15 cellular contexts compared by ENCODE assay signal in genomic region chr18:36403896-36404824, GRCh38.
A peak's percentile ranks its signal among the peaks of the same experiment; 100 is the strongest.
DNase-seq lines count a peak whose midpoint lies in the region; ATAC-seq, FAIRE-seq and TF ChIP-seq lines count a peak whose summit lies in the region.
"Had no signal": no experiment of that assay in that cellular context is flagged by ENCODE, and none has a peak within 500 bp of the region (broad histone marks: within the 10 kb centered on the region; RNA-seq: fewer than 3 reads in every experiment).

No MANE protein-coding gene starts in this region.

- 35% methylated on average over 6 of the region's 6 CpGs for WGBS in HepG2 (ENCODE audit: low lambda C conversion rate)

- FAIRE-seq in HepG2 (lab: Jason Lieb, UNC), result no peak

- no peak for ATAC-seq in PC-3
- no peak for ATAC-seq in HepG2

- no peaks in the 10 kb centered on the region for H3K9me2 ChIP-seq in PC-3 (replicated peaks; ENCODE audit: low read length)

- H3K4me3 ChIP-seq in HEK293 (ENCODE audit: low read depth, low read length) (no peak overlapping the region), PC-3 (ENCODE audit: low read length) (no peak overlapping the region), cardiac muscle cell (no peak overlapping the region), HepG2 (replicated peaks in 1 of 3; ENCODE audit: insufficient read depth in 1 of 3, low read depth in 2 of 3, low read length in 3 of 3) (no peak overlapping the region)

- no peak overlapping the region for H3K4me2 ChIP-seq in PC-3 (ENCODE audit: low read length)
- H3K4me2 ChIP-seq in HepG2 (ENCODE audit: low read depth, low read length), result no peak overlapping the region
- H3K4me2 ChIP-seq: KMS-11 had no signal

- H3K27ac ChIP-seq in HEK293 (ENCODE audit: extremely low read depth, low read depth, low read length), result no peak overlapping the region
- H3K27ac ChIP-seq in PC-3 (ENCODE audit: low read length), result no peak overlapping the region
- peak overlapping the region; percentile 21 for H3K27ac ChIP-seq in cardiac muscle cell
- H3K27ac ChIP-seq in HepG2 (ENCODE audit: extremely low read length, insufficient read depth, low read length), result no peak overlapping the region
- H3K27ac ChIP-seq: KMS-11 had no signal

- TF ChIP-seq EP300 in HepG2 (IDR thresholded peaks at IDR 0.05; ENCODE audit: low read depth in 2 of 2, low read length in 2 of 2) (no peak), HepG2 (CRISPR knock-in tag; IDR thresholded peaks at IDR 0.05; ENCODE audit: borderline replicate concordance) (no peak)

- H3K79me2 ChIP-seq in PC-3 (ENCODE audit: low read length), result no peaks in the 10 kb centered on the region
- H3K79me2 ChIP-seq in HepG2 (ENCODE audit: insufficient read depth, low read length), result no peaks in the 10 kb centered on the region

- H3K27ac Mint-ChIP-seq in nephron progenitor cell, result peak overlapping the region; percentile 86
- H3K27ac Mint-ChIP-seq: CD4-positive, alpha-beta memory T cell; H9 had no signal

- TF ChIP-seq CTCF in HEK293 (tag by site-specific recombination; IDR thresholded peaks at IDR 0.05) (no peak), PC-3 (conservative IDR thresholded peaks at IDR 0.05; ENCODE audit: low read depth, low read length) (no peak), cardiac muscle cell (IDR thresholded peaks at IDR 0.05; ENCODE audit: low read depth, low read length) (no peak), nephron progenitor cell (IDR thresholded peaks at IDR 0.05) (no peak), HepG2 (CRISPR knock-in tag; IDR thresholded peaks at IDR 0.05) (no peak)

- CTCF ChIA-PET in HEK293 (lab: Yijun Ruan, JAX), result interaction anchor here (0.6 to 1.2 kb wide), 3 partner anchors 9 to 103 kb away, joined by 3 to 4 read pairs (median 3); no protein-coding TSS in a partner anchor
- CTCF ChIA-PET in PC-3 (lab: Charles Lee), result no interaction called here
- CTCF ChIA-PET in HepG2 (lab: Yijun Ruan, JAX; ENCODE audit: low intra/inter-chr PET ratio, low total read pairs), result no interaction called here

- intact Hi-C loops in PC-3 (cut with micrococcal nuclease) (no loop called here), HepG2 (cut with micrococcal nuclease; ENCODE audit: unreplicated experiment) (no loop called here)

- peaks cover 20% of the 10 kb centered on the region for H3K4me1 Mint-ChIP-seq in nephron progenitor cell
- H3K4me1 Mint-ChIP-seq: CD4-positive, alpha-beta memory T cell had no signal

- H4K20me1 ChIP-seq in PC-3 (ENCODE audit: low read length) (no peaks in the 10 kb centered on the region), HepG2 (ENCODE audit: insufficient read depth, low read length) (no peaks in the 10 kb centered on the region)

- POLR2A ChIA-PET in HEK293 (lab: Yijun Ruan, JAX), result no interaction called here
- POLR2A ChIA-PET in PC-3 (lab: Charles Lee; ENCODE audit: unreplicated experiment), result no interaction called here
- POLR2A ChIA-PET in HepG2 (lab: Yijun Ruan, JAX), result no interaction called here

- H3K27me3 ChIP-seq in PC-3 (ENCODE audit: low read length) (no peaks in the 10 kb centered on the region), cardiac muscle cell (no peaks in the 10 kb centered on the region), HepG2 (ENCODE audit: control insufficient read depth in 1 of 2, insufficient read depth in 2 of 2, low read length in 2 of 2) (peaks cover 2 to 5% of the 10 kb centered on the region in 2 experiments; a peak in 2 of 5 replicates)
- H3K27me3 ChIP-seq: BE2C had no signal

- H3K9me3 ChIP-seq in HEK293 (ENCODE audit: control insufficient read depth, insufficient read depth, low read depth, low read length), result no peaks in the 10 kb centered on the region
- no peaks in the 10 kb centered on the region for H3K9me3 ChIP-seq in PC-3 (ENCODE audit: low read length)
- no peaks in the 10 kb centered on the region for H3K9me3 ChIP-seq in cardiac muscle cell (ENCODE audit: low read depth)
- no peaks in the 10 kb centered on the region for H3K9me3 ChIP-seq in HepG2 (ENCODE audit: low read length)
- H3K9me3 ChIP-seq: BE2C had no signal

- no peaks in the 10 kb centered on the region for H3K27me3 Mint-ChIP-seq in nephron progenitor cell (ENCODE audit: low read depth, poor library complexity)

- in situ Hi-C loops in HepG2 (cut with HindIII; ENCODE audit: extremely low pct_ligation_motif_present, low pct_unique_long_range_greater_than_20kb), result no loop called here

- DNase-seq in PC-3 (peak; percentile 3), cardiac muscle cell (ENCODE audit: low read depth in 1 of 2, low spot score in 1 of 2) (no peak), nephron progenitor cell (no peak), DMS79 treated with DMSO at 0.1 percent for 48 hours (lab: John Stamatoyannopoulos, UW) (no peak), HepG2 (ENCODE audit: low spot score) (no peak)
- DNase-seq in activated CD4-positive, CD25-positive, alpha-beta regulatory T cell (lab: John Stamatoyannopoulos, UW), result no peak
- DNase-seq: BE2C; CD4-positive, alpha-beta memory T cell; H9; MM.1S; NCI-H1105 treated with DMSO at 0.1 percent for 48 hours; NCI-H187; SHP77 had no signal

- no TSS peak for BruUV-seq in PC-3 (replicated peaks; lab: Mats Ljungman, UMichigan)
- no TSS peak for BruUV-seq in HepG2 (replicated peaks; lab: Mats Ljungman, UMichigan)

- H3K36me3 ChIP-seq in HEK293 (ENCODE audit: control insufficient read depth in 2 of 2, insufficient read depth in 1 of 2, low read length in 2 of 2), result no peaks in the 10 kb centered on the region
- H3K36me3 ChIP-seq in PC-3 (ENCODE audit: low read depth, low read length), result no peaks in the 10 kb centered on the region
- no peaks in the 10 kb centered on the region for H3K36me3 ChIP-seq in cardiac muscle cell
- H3K36me3 ChIP-seq in HepG2 (replicated peaks in 1 of 2; ENCODE audit: control insufficient read depth in 1 of 2, insufficient read depth in 2 of 2, low read length in 2 of 2), result no peaks in the 10 kb centered on the region
- H3K36me3 ChIP-seq: BE2C had no signal

- no peaks in the 10 kb centered on the region for H3K36me3 Mint-ChIP-seq in nephron progenitor cell (ENCODE audit: low read depth)
- H3K36me3 Mint-ChIP-seq: CD4-positive, alpha-beta memory T cell had no signal

- no peak for TF ChIP-seq RAD21 in HepG2 (CRISPR knock-in tag; IDR thresholded peaks at IDR 0.05)

- H3F3A ChIP-seq in PC-3 (ENCODE audit: low read length, unreplicated experiment), result no peaks in the 10 kb centered on the region

- no peak overlapping the region for H2AFZ ChIP-seq in PC-3 (ENCODE audit: low read length)
- H2AFZ ChIP-seq in HepG2 (ENCODE audit: low read length), result no peak overlapping the region

- no peaks in the 10 kb centered on the region for H3K9me3 Mint-ChIP-seq in nephron progenitor cell
- H3K9me3 Mint-ChIP-seq: H9 had no signal

- no peak for TF ChIP-seq POLR2A in HepG2 (IDR thresholded peaks at IDR 0.05; ENCODE audit: insufficient read depth in 1 of 2, low read depth in 2 of 2, low read length in 2 of 2)

- no peak overlapping the region for H3K4me3 Mint-ChIP-seq in nephron progenitor cell
- H3K4me3 Mint-ChIP-seq: CD4-positive, alpha-beta memory T cell; H9 had no signal

- H3K9ac ChIP-seq in PC-3 (ENCODE audit: low read length) (no peak overlapping the region), HepG2 (ENCODE audit: insufficient read depth, low read depth, low read length) (no peak overlapping the region)
- H3K9ac ChIP-seq: KMS-11 had no signal

- no peaks in the 10 kb centered on the region for H3K4me1 ChIP-seq in HEK293 (ENCODE audit: control insufficient read depth, insufficient read depth, low read length)
- no peaks in the 10 kb centered on the region for H3K4me1 ChIP-seq in PC-3 (ENCODE audit: insufficient read depth, low read length)
- H3K4me1 ChIP-seq in cardiac muscle cell (ENCODE audit: low read depth), result peaks cover 40% of the 10 kb centered on the region
- H3K4me1 ChIP-seq in HepG2 (ENCODE audit: insufficient read depth, low read length), result no peaks in the 10 kb centered on the region
- H3K4me1 ChIP-seq: BE2C had no signal

TF ChIP-seq in HEK293, 187 proteins besides CTCF, POLR2A, EP300 and RAD21 (continues in another document):
- TF ChIP-seq ZNF280C (tag by site-specific recombination; IDR thresholded peaks at IDR 0.05), result no peak

TF ChIP-seq in HepG2, 621 proteins besides CTCF, POLR2A, EP300 and RAD21:
- TF ChIP-seq ZGPAT (CRISPR knock-in tag; IDR thresholded peaks at IDR 0.05) (no peak), ZBTB20 (CRISPR knock-in tag; IDR thresholded peaks at IDR 0.05; ENCODE audit: borderline replicate concordance, low read depth) (no peak), MXI1 (IDR thresholded peaks at IDR 0.05; ENCODE audit: borderline replicate concordance, low read depth, low read length) (no peak), ASH2L (IDR thresholded peaks at IDR 0.05; ENCODE audit: insufficient read length, low read depth, low read length) (no peak), SMYD3 (CRISPR knock-in tag; IDR thresholded peaks at IDR 0.05) (no peak), ZNF703 (CRISPR knock-in tag; IDR thresholded peaks at IDR 0.05; ENCODE audit: borderline replicate concordance) (no peak), CREBL2 (CRISPR knock-in tag; IDR thresholded peaks at IDR 0.05; ENCODE audit: borderline replicate concordance) (no peak), KDM1A (CRISPR knock-in tag; IDR thresholded peaks at IDR 0.05) (no peak), ZBTB14 (CRISPR knock-in tag; IDR thresholded peaks at IDR 0.05) (no peak)
TF ChIP-seq in HepG2: peak in this region for 0.
